In genomic region chr22:38497869-38498268, GRCh38 we compare ENCODE assay signal across 21 cellular contexts. TPM values are rescaled to one million over a fixed set of nuclear protein-coding genes. Genes with fewer than 3 reads are reported as not detected.
A peak's percentile ranks its signal among the peaks of the same experiment; 100 is the strongest.
DNase-seq lines count a peak whose midpoint lies in the region; ATAC-seq and TF ChIP-seq lines count a peak whose summit lies in the region.
"Had no signal": no experiment of that assay in that cellular context is flagged by ENCODE, and none has a peak within 500 bp of the region (broad histone marks: within the 10 kb centered on the region; RNA-seq: fewer than 3 reads in every experiment).

No MANE protein-coding gene starts in this region.

- H4K20me1 ChIP-seq in osteoblast (ENCODE audit: insufficient read depth, low read length), result peaks cover 72% of the 10 kb centered on the region

- no peaks in the 10 kb centered on the region for H3K27me3 ChIP-seq in CD4-positive, CD25-positive, alpha-beta regulatory T cell (ENCODE audit: control insufficient read depth, insufficient read depth, low read length)
- H3K27me3 ChIP-seq in osteoblast (ENCODE audit: insufficient read depth, low read length), result no peaks in the 10 kb centered on the region
- H3K27me3 ChIP-seq: Peyer's patch had no signal

- CTCF ChIA-PET in activated CD8-positive, alpha-beta memory T cell treated with anti-CD3 and anti-CD28 coated beads, Interleukin-2, amount 10 ng/mL, durations not matched to agents 7 days and 5 days (lab: Charles Lee), result interaction anchor here (1.0 to 2.5 kb wide), 2 partner anchors 74 to 445 kb away, joined by 3 to 10 read pairs; no protein-coding TSS in a partner anchor
- CTCF ChIA-PET in activated CD4-positive, alpha-beta memory T cell treated with anti-CD3 and anti-CD28 coated beads for 36 hours (lab: Charles Lee), result interaction anchor here (1.7 to 2.3 kb wide), 2 partner anchors 74 to 85 kb away, joined by 3 to 12 read pairs; no protein-coding TSS in a partner anchor

- peaks cover 72% of the 10 kb centered on the region for H3K36me3 Mint-ChIP-seq in activated CD8-positive, alpha-beta memory T cell treated with anti-CD3 and anti-CD28 coated beads, Interleukin-2, amount 10 ng/mL, durations not matched to agents 7 days and 5 days
- peaks cover 54% of the 10 kb centered on the region for H3K36me3 Mint-ChIP-seq in CD4-positive, CD25-positive, alpha-beta regulatory T cell
- H3K36me3 Mint-ChIP-seq in activated CD4-positive, alpha-beta memory T cell treated with anti-CD3 and anti-CD28 coated beads for 36 hours, result peaks cover 70% of the 10 kb centered on the region
- H3K36me3 Mint-ChIP-seq in activated naive CD8-positive, alpha-beta T cell, result peaks cover 14% of the 10 kb centered on the region

- no peaks in the 10 kb centered on the region for H3K9me3 Mint-ChIP-seq in activated CD8-positive, alpha-beta memory T cell treated with anti-CD3 and anti-CD28 coated beads, Interleukin-2, amount 10 ng/mL, durations not matched to agents 7 days and 5 days (ENCODE audit: low read depth)
- H3K9me3 Mint-ChIP-seq in CD4-positive, CD25-positive, alpha-beta regulatory T cell, result no peaks in the 10 kb centered on the region
- H3K9me3 Mint-ChIP-seq in activated CD4-positive, alpha-beta memory T cell treated with anti-CD3 and anti-CD28 coated beads for 36 hours, result no peaks in the 10 kb centered on the region
- H3K9me3 Mint-ChIP-seq in activated naive CD8-positive, alpha-beta T cell (ENCODE audit: low read depth), result no peaks in the 10 kb centered on the region

- H3K4me1 Mint-ChIP-seq in activated CD8-positive, alpha-beta memory T cell treated with anti-CD3 and anti-CD28 coated beads, Interleukin-2, amount 10 ng/mL, durations not matched to agents 7 days and 5 days, result peaks cover 65% of the 10 kb centered on the region
- peaks cover 27 to 67% (median 56%) of the 10 kb centered on the region in 4 donors for H3K4me1 Mint-ChIP-seq in CD4-positive, CD25-positive, alpha-beta regulatory T cell
- peaks cover 62% of the 10 kb centered on the region for H3K4me1 Mint-ChIP-seq in activated CD4-positive, alpha-beta memory T cell treated with anti-CD3 and anti-CD28 coated beads for 36 hours (ENCODE audit: low read depth)
- H3K4me1 Mint-ChIP-seq in activated naive CD8-positive, alpha-beta T cell (ENCODE audit: low read depth), result peaks cover 69% of the 10 kb centered on the region

- DNase-seq in activated CD8-positive, alpha-beta memory T cell treated with anti-CD3 and anti-CD28 coated beads, Interleukin-2, amount 10 ng/mL, durations not matched to agents 7 days and 5 days, result no peak
- DNase-seq in activated CD8-positive, alpha-beta memory T cell treated with anti-CD3 and anti-CD28 coated beads, Interleukin-2, amount 50 U/mL, for 48 hours, result no peak
- peak in 1 of 3 donors; percentile 81 for DNase-seq in CD4-positive, CD25-positive, alpha-beta regulatory T cell
- DNase-seq in activated CD4-positive, alpha-beta memory T cell treated with anti-CD3 and anti-CD28 coated beads for 36 hours, result no peak
- DNase-seq in anterior cingulate cortex (lab: John Stamatoyannopoulos, UW) (no peak), osteoblast (ENCODE audit: insufficient read length, low spot score, missing footprints) (no peak)
- DNase-seq: AML-193, C1 segment of cervical spinal cord, Karpas-422, NCI-H1694, NCI-H2081, NCI-H2171, NCI-H345, NCI-H524 treated with DMSO at 0.1 percent for 48 hours, NCI-H82, Peyer's patch had no signal

- H3K36me3 ChIP-seq in CD4-positive, CD25-positive, alpha-beta regulatory T cell (ENCODE audit: control insufficient read depth, insufficient read depth, low read length), result peaks cover 89% of the 10 kb centered on the region
- H3K36me3 ChIP-seq in osteoblast (ENCODE audit: insufficient read depth, low read length), result peaks cover 93% of the 10 kb centered on the region

- no peak overlapping the region for H3K27ac Mint-ChIP-seq in activated CD8-positive, alpha-beta memory T cell treated with anti-CD3 and anti-CD28 coated beads, Interleukin-2, amount 10 ng/mL, durations not matched to agents 7 days and 5 days
- peak overlapping the region in 1 of 3 donors; percentile 44 for H3K27ac Mint-ChIP-seq in CD4-positive, CD25-positive, alpha-beta regulatory T cell
- H3K27ac Mint-ChIP-seq in activated CD4-positive, alpha-beta memory T cell treated with anti-CD3 and anti-CD28 coated beads for 36 hours, result peak overlapping the region; percentile 72
- peak overlapping the region; percentile 61 for H3K27ac Mint-ChIP-seq in activated naive CD8-positive, alpha-beta T cell

- peak; percentile 49 for ATAC-seq in activated CD8-positive, alpha-beta memory T cell treated with anti-CD3 and anti-CD28 coated beads, Interleukin-2, amount 10 ng/mL, durations not matched to agents 7 days and 5 days
- peak in 1 of 2 donors; percentile 22 for ATAC-seq in CD4-positive, CD25-positive, alpha-beta regulatory T cell (ENCODE audit: low read depth in 2 of 2)
- ATAC-seq in HG03521 (IDR thresholded peaks at IDR 0.05; ENCODE audit: unreplicated experiment), result no peak

- TF ChIP-seq CTCF in osteoblast (IDR thresholded peaks at IDR 0.05; ENCODE audit: extremely low read depth, low read depth, low read length), result no peak

- no peak overlapping the region for H3K4me2 ChIP-seq in osteoblast (ENCODE audit: insufficient read depth, low read length)

- H3K79me2 ChIP-seq in osteoblast (ENCODE audit: insufficient read depth, low read length), result peaks cover 73% of the 10 kb centered on the region

- POLR2A ChIA-PET in activated CD4-positive, alpha-beta memory T cell treated with anti-CD3 and anti-CD28 coated beads for 36 hours (lab: Charles Lee), result interaction anchor here (0.6 to 1.1 kb wide), 2 partner anchors 74 to 636 kb away, joined by 3 read pairs; no protein-coding TSS in a partner anchor

- H3K27ac ChIP-seq in CD4-positive, CD25-positive, alpha-beta regulatory T cell (ENCODE audit: insufficient read depth, low read length, poor library complexity, severe bottlenecking), result no peak overlapping the region
- H3K27ac ChIP-seq in osteoblast (ENCODE audit: low read depth, low read length), result no peak overlapping the region
- H3K27ac ChIP-seq: Peyer's patch had no signal

- H3K4me3 Mint-ChIP-seq in activated CD8-positive, alpha-beta memory T cell treated with anti-CD3 and anti-CD28 coated beads, Interleukin-2, amount 10 ng/mL, durations not matched to agents 7 days and 5 days, result no peak overlapping the region
- peak overlapping the region in 1 of 4 donors; percentile 71 for H3K4me3 Mint-ChIP-seq in CD4-positive, CD25-positive, alpha-beta regulatory T cell
- no peak overlapping the region for H3K4me3 Mint-ChIP-seq in activated CD4-positive, alpha-beta memory T cell treated with anti-CD3 and anti-CD28 coated beads for 36 hours
- H3K4me3 Mint-ChIP-seq in activated naive CD8-positive, alpha-beta T cell, result peak overlapping the region; percentile 46

- H3K9me3 ChIP-seq in CD4-positive, CD25-positive, alpha-beta regulatory T cell (ENCODE audit: control insufficient read depth in 2 of 2, low read length in 2 of 2), result no peaks in the 10 kb centered on the region
- no peaks in the 10 kb centered on the region for H3K9me3 ChIP-seq in osteoblast (ENCODE audit: low read depth, low read length)
- H3K9me3 ChIP-seq: Peyer's patch had no signal

- no peaks in the 10 kb centered on the region for H3K27me3 Mint-ChIP-seq in activated CD8-positive, alpha-beta memory T cell treated with anti-CD3 and anti-CD28 coated beads, Interleukin-2, amount 10 ng/mL, durations not matched to agents 7 days and 5 days
- no peaks in the 10 kb centered on the region for H3K27me3 Mint-ChIP-seq in CD4-positive, CD25-positive, alpha-beta regulatory T cell
- H3K27me3 Mint-ChIP-seq in activated CD4-positive, alpha-beta memory T cell treated with anti-CD3 and anti-CD28 coated beads for 36 hours, result no peaks in the 10 kb centered on the region
- H3K27me3 Mint-ChIP-seq in activated naive CD8-positive, alpha-beta T cell, result no peaks in the 10 kb centered on the region

- no peak overlapping the region for H2AFZ ChIP-seq in osteoblast (ENCODE audit: low read length)

- H3K4me1 ChIP-seq in CD4-positive, CD25-positive, alpha-beta regulatory T cell (ENCODE audit: control insufficient read depth, insufficient read depth, low read length, poor library complexity, severe bottlenecking), result peaks cover 29% of the 10 kb centered on the region
- peaks cover 37% of the 10 kb centered on the region for H3K4me1 ChIP-seq in osteoblast (ENCODE audit: insufficient read depth, low read length)

- peak overlapping the region; percentile 23 for H3K4me3 ChIP-seq in CD4-positive, CD25-positive, alpha-beta regulatory T cell (ENCODE audit: low read depth, low read length)
- no peak overlapping the region for H3K4me3 ChIP-seq in osteoblast (ENCODE audit: insufficient read depth, low read length)
- H3K4me3 ChIP-seq: Peyer's patch had no signal

- intact Hi-C loops in activated CD4-positive, alpha-beta memory T cell treated with anti-CD3 and anti-CD28 coated beads for 36 hours (cut with micrococcal nuclease), result no loop called here

RNA-seq across cellular contexts. Expression of gene DDX17, which starts 8.2 kb away (rescaled TPM):
- 100 to 1,000 TPM; 452 to 527 TPM for total RNA-seq in activated CD8-positive, alpha-beta memory T cell treated with anti-CD3 and anti-CD28 coated beads, Interleukin-2, amount 10 ng/mL, durations not matched to agents 7 days and 5 days
- total RNA-seq in CD4-positive, CD25-positive, alpha-beta regulatory T cell, result 658 TPM
- polyA plus RNA-seq in CD4-positive, CD25-positive, alpha-beta regulatory T cell, result 10 to 100 TPM; 36.5 to 45.7 (median 41.3) TPM
- total RNA-seq in activated CD4-positive, alpha-beta memory T cell treated with anti-CD3 and anti-CD28 coated beads for 36 hours, result 100 to 1,000 TPM; 353 to 358 TPM
- total RNA-seq in osteoblast, result 434 and 496 TPM in 2 replicates

RNA-seq across cellular contexts. Expression of gene KDELR3, which starts 30.0 kb away (rescaled TPM):
- 1 to 10 TPM in 1 of 2 experiments, under 1 TPM in 1; 0.23 to 1.2 TPM for total RNA-seq in activated CD8-positive, alpha-beta memory T cell treated with anti-CD3 and anti-CD28 coated beads, Interleukin-2, amount 10 ng/mL, durations not matched to agents 7 days and 5 days
- total RNA-seq in CD4-positive, CD25-positive, alpha-beta regulatory T cell, result not detected
- under 1 TPM in 3 of 4 donors, not detected in 1; 0.38 to 0.71 (median 0.42) TPM for polyA plus RNA-seq in CD4-positive, CD25-positive, alpha-beta regulatory T cell
- under 1 TPM; 0.94 to 0.97 TPM for total RNA-seq in activated CD4-positive, alpha-beta memory T cell treated with anti-CD3 and anti-CD28 coated beads for 36 hours
- 142 and 161 TPM in 2 replicates for total RNA-seq in osteoblast

RNA-seq across cellular contexts. Expression of gene KCNJ4, which starts 42.9 kb away (rescaled TPM):
- total RNA-seq in activated CD8-positive, alpha-beta memory T cell treated with anti-CD3 and anti-CD28 coated beads, Interleukin-2, amount 10 ng/mL, durations not matched to agents 7 days and 5 days, result not detected
- total RNA-seq in CD4-positive, CD25-positive, alpha-beta regulatory T cell, result not detected
- not detected for polyA plus RNA-seq in CD4-positive, CD25-positive, alpha-beta regulatory T cell
- not detected for total RNA-seq in activated CD4-positive, alpha-beta memory T cell treated with anti-CD3 and anti-CD28 coated beads for 36 hours
- not detected in 2 replicates for total RNA-seq in osteoblast
- total RNA-seq: A172, MCF 10A, Peyer's patch had no signal
- polyA plus RNA-seq: AG04450 had no signal

Comparison
In these comparisons a context has a peak if more than half of its experiments do, and no peak if none do; other contexts are left out.
1. RNA of gene KDELR3, which starts 30.0 kb away (total RNA-seq): 142 to 161 TPM in osteoblast; 0.23 to 1.2 TPM in activated CD8-positive, alpha-beta memory T cell treated with anti-CD3 and anti-CD28 coated beads, Interleukin-2, amount 10 ng/mL, durations not matched to agents 7 days and 5 days, 0.94 to 0.97 TPM in activated CD4-positive, alpha-beta memory T cell treated with anti-CD3 and anti-CD28 coated beads for 36 hours and not detected in CD4-positive, CD25-positive, alpha-beta regulatory T cell (single experiment); every median in the first group is over 10 times any median in the second.